Comparison of ENCODE assay signal across 17 cellular contexts in the genomic region with DNA sequence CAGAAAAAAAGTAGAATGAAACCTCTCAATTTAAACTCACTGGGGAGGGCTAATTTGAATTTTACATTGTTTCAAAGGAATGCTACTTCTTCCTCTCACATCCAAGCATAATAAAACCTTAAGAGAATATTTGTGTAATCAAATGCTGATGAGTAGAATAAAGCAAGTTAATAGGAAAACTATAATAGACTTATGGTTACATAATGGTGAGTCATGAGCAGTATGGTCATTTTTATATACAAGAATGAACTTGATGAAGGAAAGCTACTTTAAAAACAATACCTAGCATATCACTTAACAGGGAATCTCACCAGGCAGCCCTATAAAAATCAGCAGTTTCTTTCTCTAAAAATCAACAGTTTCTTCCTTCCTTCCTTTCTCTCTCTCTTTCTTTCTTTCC.
DNase-seq lines count a peak whose midpoint lies in the region; ATAC-seq and TF ChIP-seq lines count a peak whose summit lies in the region.
"Had no signal": no experiment of that assay in that cellular context is flagged by ENCODE, and none has a peak within 500 bp of the region (broad histone marks: within the 10 kb centered on the region; RNA-seq: fewer than 3 reads in every experiment).

No MANE protein-coding gene starts in this region.

- H3K36me3 Mint-ChIP-seq in immature natural killer cell: no peaks in the 10 kb centered on the region
- H3K36me3 Mint-ChIP-seq: activated naive CD8-positive, alpha-beta T cell treated with anti-CD3 and anti-CD28 coated beads, Interleukin-2, amount 10 ng/mL, durations not matched to agents 7 days and 5 days; naive thymus-derived CD8-positive, alpha-beta T cell had no signal

- peaks cover 2 to 8% (median 2%) of the 10 kb centered on the region in 3 donors for H3K27me3 Mint-ChIP-seq in immature natural killer cell (ENCODE audit: low read depth in 3 of 3)

- H3K9me3 Mint-ChIP-seq in immature natural killer cell: peaks cover 0 to 5% (median 0%) of the 10 kb centered on the region in 6 donors
- H3K9me3 Mint-ChIP-seq: activated CD4-positive, alpha-beta T cell treated with anti-CD3 and anti-CD28 coated beads, Interleukin-2, amount 10 ng/mL, durations not matched to agents 24 days and 14 days; activated naive CD8-positive, alpha-beta T cell treated with anti-CD3 and anti-CD28 coated beads, Interleukin-2, amount 10 ng/mL, durations not matched to agents 7 days and 5 days; activated T-cell treated with anti-CD3 and anti-CD28 coated beads, Interleukin-2, amount 50 U/mL, for 24 hours; naive thymus-derived CD8-positive, alpha-beta T cell had no signal

- peak; percentile 76 for ATAC-seq in foreskin keratinocyte
- ATAC-seq: naive thymus-derived CD8-positive, alpha-beta T cell had no signal

- POLR2A ChIA-PET in AG04450 (lab: Yijun Ruan, JAX): no interaction called here

- in situ Hi-C loops in astrocyte of the spinal cord (cut with HindIII; ENCODE audit: low sequenced_read_pairs): no loop called here

- no peaks in the 10 kb centered on the region for H3K27me3 ChIP-seq in AG04450 (ENCODE audit: control insufficient read depth, insufficient read depth, low read length)
- H3K27me3 ChIP-seq in foreskin keratinocyte: no peaks in the 10 kb centered on the region

- peaks cover 31% of the 10 kb centered on the region for H3K4me1 ChIP-seq in foreskin keratinocyte
- H3K4me1 ChIP-seq: lower lobe of right lung had no signal

- H3K4me3 ChIP-seq in AG04450 (ENCODE audit: low read depth, low read length): no peak overlapping the region
- no peak overlapping the region for H3K4me3 ChIP-seq in astrocyte of the spinal cord (ENCODE audit: low read depth, low read length)
- H3K4me3 ChIP-seq: lower lobe of right lung, tibial artery had no signal

- H3K4me1 Mint-ChIP-seq in immature natural killer cell: no peaks in the 10 kb centered on the region
- H3K4me1 Mint-ChIP-seq: activated CD4-positive, alpha-beta T cell treated with anti-CD3 and anti-CD28 coated beads, Interleukin-2, amount 10 ng/mL, durations not matched to agents 24 days and 14 days; activated naive CD8-positive, alpha-beta T cell treated with anti-CD3 and anti-CD28 coated beads, Interleukin-2, amount 10 ng/mL, durations not matched to agents 7 days and 5 days; naive thymus-derived CD8-positive, alpha-beta T cell had no signal

- H3K9me3 ChIP-seq in AG04450 (ENCODE audit: control insufficient read depth, insufficient read depth, low read length): no peaks in the 10 kb centered on the region; the same call in 1 of the 2 replicates
- H3K9me3 ChIP-seq: lower lobe of right lung, tibial artery had no signal

- DNase-seq in AG04450 (ENCODE audit: low read depth, low spot score): no peak
- peak; percentile 30 for DNase-seq in HS-5 (ENCODE audit: low read depth)
- DNase-seq in astrocyte of the spinal cord (ENCODE audit: low read depth, low spot score): peak; percentile 57
- peak; percentile 84 to 86 for DNase-seq in foreskin keratinocyte
- DNase-seq in immature natural killer cell: no peak
- DNase-seq in activated CD4-positive, alpha-beta T cell treated with anti-CD3 and anti-CD28 coated beads for 48 hours: no peak
- DNase-seq in NCI-H748 (lab: John Stamatoyannopoulos, UW; ENCODE audit: unreplicated experiment): no peak
- no peak for DNase-seq in DMS 273 treated with DMSO at 0.1 percent for 48 hours (lab: John Stamatoyannopoulos, UW)
- DNase-seq: activated CD4-positive, alpha-beta T cell treated with anti-CD3 and anti-CD28 coated beads, Interleukin-2, amount 10 ng/mL, durations not matched to agents 24 days and 14 days; activated naive CD8-positive, alpha-beta T cell treated with anti-CD3 and anti-CD28 coated beads, Interleukin-2, amount 10 ng/mL, durations not matched to agents 7 days and 5 days; activated T-cell treated with anti-CD3 and anti-CD28 coated beads, Interleukin-2, amount 50 U/mL, for 24 hours; AML-193; lower lobe of right lung; naive thymus-derived CD8-positive, alpha-beta T cell; SHP77 treated with DMSO at 0.1 percent for 48 hours; stimulated activated CD4-positive, alpha-beta T cell treated with anti-CD3 and anti-CD28 coated beads, Interleukin-2, amount 100 ng/mL, for 24 hours; tibial artery had no signal

- no peak overlapping the region for H3K27ac Mint-ChIP-seq in immature natural killer cell
- H3K27ac Mint-ChIP-seq: activated CD4-positive, alpha-beta T cell treated with anti-CD3 and anti-CD28 coated beads, Interleukin-2, amount 10 ng/mL, durations not matched to agents 24 days and 14 days; activated naive CD8-positive, alpha-beta T cell treated with anti-CD3 and anti-CD28 coated beads, Interleukin-2, amount 10 ng/mL, durations not matched to agents 7 days and 5 days; activated T-cell treated with anti-CD3 and anti-CD28 coated beads, Interleukin-2, amount 50 U/mL, for 24 hours; naive thymus-derived CD8-positive, alpha-beta T cell had no signal

- CTCF ChIA-PET in AG04450 (lab: Charles Lee): interaction anchor here (3.9 kb wide), 1 partner anchor 26 kb away, joined by 20 read pairs; no protein-coding TSS in a partner anchor

- no peak overlapping the region for H3K4me3 Mint-ChIP-seq in immature natural killer cell
- H3K4me3 Mint-ChIP-seq: activated CD4-positive, alpha-beta T cell treated with anti-CD3 and anti-CD28 coated beads, Interleukin-2, amount 10 ng/mL, durations not matched to agents 24 days and 14 days; activated naive CD8-positive, alpha-beta T cell treated with anti-CD3 and anti-CD28 coated beads, Interleukin-2, amount 10 ng/mL, durations not matched to agents 7 days and 5 days; activated T-cell treated with anti-CD3 and anti-CD28 coated beads, Interleukin-2, amount 50 U/mL, for 24 hours; naive thymus-derived CD8-positive, alpha-beta T cell had no signal

- H3K27ac ChIP-seq in AG04450 (ENCODE audit: low read depth, low read length): peak overlapping the region; percentile 39
- H3K27ac ChIP-seq in foreskin keratinocyte: peak overlapping the region; percentile 83
- H3K27ac ChIP-seq: lower lobe of right lung, tibial artery had no signal

- no peak for TF ChIP-seq CTCF in AG04450 (IDR thresholded peaks at IDR 0.05; ENCODE audit: low read depth, low read length)
- TF ChIP-seq CTCF in astrocyte of the spinal cord (IDR thresholded peaks at IDR 0.05; ENCODE audit: low read depth, low read length): no peak
- no peak for TF ChIP-seq CTCF in foreskin keratinocyte (conservative IDR thresholded peaks at IDR 0.05)

Comparison
In these comparisons a context has a peak if more than half of its experiments do, and no peak if none do; other contexts are left out.
1. DNase-seq: peak in HS-5 (single experiment), astrocyte of the spinal cord (single experiment) and foreskin keratinocyte (2 of 2); none in AG04450 (single experiment), immature natural killer cell (0 of 3), activated CD4-positive, alpha-beta T cell treated with anti-CD3 and anti-CD28 coated beads for 48 hours (single experiment), NCI-H748 (single experiment) and DMS 273 treated with DMSO at 0.1 percent for 48 hours (single experiment).